24 cellular contexts compared by ENCODE assay signal in genomic region chr3:74539879-74540278, GRCh38.
"Had no signal": no experiment of that assay in that cellular context is flagged by ENCODE, and none has a peak within 500 bp of the region (broad histone marks: within the 10 kb centered on the region; RNA-seq: fewer than 3 reads in every experiment).

No MANE protein-coding gene starts in this region.

- H3K27me3 ChIP-seq: gastrocnemius medialis, neutrophil, pancreas, right atrium auricular region, stomach, tibial artery had no signal

- H3K36me3 Mint-ChIP-seq: memory B cell; naive B cell; natural killer cell treated with Interleukin-12 subunit alpha and Interleukin-12 subunit beta and Interleukin-15 and Interleukin-18, amount 100 ng/mL, for 72 hours; stimulated activated effector memory CD8-positive, alpha-beta T cell treated with anti-CD3 and anti-CD28 coated beads, Interleukin-12 subunit alpha, Interleukin-12 subunit beta, amount 100 ng/mL, for 72 hours; type B pancreatic cell had no signal

- H3K9me3 ChIP-seq: gastrocnemius medialis, neutrophil, pancreas, right atrium auricular region, stomach, tibial artery had no signal

- DNase-seq: cortex of kidney; effector memory CD8-positive, alpha-beta T cell; erythroblast; gastrocnemius medialis; head of caudate nucleus; naive B cell; pancreas; stimulated activated CD4-positive, alpha-beta T cell treated with anti-CD3 and anti-CD28 coated beads, Interleukin-2, amount 100 ng/mL, for 24 hours; stimulated activated CD4-positive, alpha-beta T cell treated with anti-CD3 and anti-CD28 coated beads, Interleukin-4, amount 100 ng/mL, for 24 hours; stimulated activated naive CD4-positive, alpha-beta T cell treated with Interleukin-2 at 50 U/mL for 16 hours; stomach; tibial artery had no signal

- H3K4me1 ChIP-seq: gastrocnemius medialis, pancreas, right atrium auricular region, stomach had no signal

- H3K27ac Mint-ChIP-seq: effector memory CD8-positive, alpha-beta T cell; memory B cell; naive B cell; natural killer cell treated with Interleukin-12 subunit alpha and Interleukin-12 subunit beta and Interleukin-15 and Interleukin-18, amount 100 ng/mL, for 72 hours; stimulated activated effector memory CD8-positive, alpha-beta T cell treated with anti-CD3 and anti-CD28 coated beads, Interleukin-12 subunit alpha, Interleukin-12 subunit beta, amount 100 ng/mL, for 72 hours; type B pancreatic cell had no signal

- H3K27me3 Mint-ChIP-seq: effector memory CD8-positive, alpha-beta T cell; memory B cell; naive B cell; natural killer cell treated with Interleukin-12 subunit alpha and Interleukin-12 subunit beta and Interleukin-15 and Interleukin-18, amount 100 ng/mL, for 72 hours; type B pancreatic cell had no signal

- H3K9me3 Mint-ChIP-seq: neural crest cell, type B pancreatic cell had no signal

- H3K27ac ChIP-seq: gastrocnemius medialis, neutrophil, pancreas, right atrium auricular region, stomach, tibial artery had no signal

- H3K4me3 Mint-ChIP-seq: effector memory CD8-positive, alpha-beta T cell; memory B cell; naive B cell; natural killer cell treated with Interleukin-12 subunit alpha and Interleukin-12 subunit beta and Interleukin-15 and Interleukin-18, amount 100 ng/mL, for 72 hours; neural crest cell; stimulated activated effector memory CD8-positive, alpha-beta T cell treated with anti-CD3 and anti-CD28 coated beads, Interleukin-12 subunit alpha, Interleukin-12 subunit beta, amount 100 ng/mL, for 72 hours; type B pancreatic cell had no signal

- H3K4me3 ChIP-seq: gastrocnemius medialis, lung, pancreas, right atrium auricular region, stomach, tibial artery had no signal

- ATAC-seq: effector memory CD8-positive, alpha-beta T cell; gastrocnemius medialis; left lobe of liver; natural killer cell treated with Interleukin-12 subunit alpha and Interleukin-12 subunit beta and Interleukin-15 and Interleukin-18, amount 100 ng/mL, for 72 hours; pancreas; sciatic nerve; stimulated activated effector memory CD8-positive, alpha-beta T cell treated with anti-CD3 and anti-CD28 coated beads, Interleukin-12 subunit alpha, Interleukin-12 subunit beta, amount 100 ng/mL, for 72 hours had no signal

- H3K4me1 Mint-ChIP-seq: memory B cell; naive B cell; neural crest cell; stimulated activated effector memory CD8-positive, alpha-beta T cell treated with anti-CD3 and anti-CD28 coated beads, Interleukin-12 subunit alpha, Interleukin-12 subunit beta, amount 100 ng/mL, for 72 hours had no signal

- H3K36me3 ChIP-seq: gastrocnemius medialis, neutrophil, pancreas, right atrium auricular region, stomach, tibial artery had no signal

- FAIRE-seq: endometrium, keratinocyte, pancreas had no signal
